In the genomic region with DNA sequence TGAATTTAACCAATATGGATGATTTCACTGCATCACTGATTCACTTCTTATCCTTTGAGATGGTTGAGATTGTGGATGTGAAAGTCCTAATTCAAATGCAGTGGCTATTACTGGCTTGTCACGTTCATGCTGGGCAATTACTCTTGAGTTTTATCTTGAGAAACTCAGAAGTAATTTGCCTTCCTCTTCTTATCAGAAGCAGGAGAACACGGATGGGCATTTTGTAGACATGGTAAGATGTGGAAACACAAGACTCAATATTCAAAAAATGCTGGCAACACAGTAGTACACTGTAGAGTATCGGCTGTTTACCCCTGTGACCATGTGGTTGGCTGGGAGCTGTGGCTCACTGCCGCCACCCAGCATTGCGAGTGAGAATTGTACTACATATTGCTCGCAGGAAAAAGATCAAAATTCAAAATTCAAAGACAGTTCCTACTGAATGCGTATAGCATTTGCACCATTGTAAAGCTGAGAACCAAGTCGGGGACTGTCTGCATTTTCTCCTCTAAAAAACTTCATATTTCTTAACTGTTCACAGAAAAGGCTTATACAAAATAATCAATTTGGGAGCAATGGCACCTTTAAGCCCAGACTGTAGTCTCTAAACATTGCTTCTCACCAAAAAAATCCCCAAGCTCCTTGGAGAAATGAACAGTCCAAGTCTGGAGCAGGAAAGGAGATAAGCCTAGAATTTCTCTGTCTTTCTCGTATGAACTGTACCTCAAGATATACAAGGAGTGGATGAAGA, we compare ENCODE assay signal across 8 cellular contexts.
A peak's percentile ranks its signal among the peaks of the same experiment; 100 is the strongest.
DNase-seq lines count a peak whose midpoint lies in the region; TF ChIP-seq lines count a peak whose summit lies in the region.

No MANE protein-coding gene starts in this region.

- H3K4me1 ChIP-seq in osteoblast (ENCODE audit: insufficient read depth, low read length) = no peaks in the 10 kb centered on the region

- peak overlapping the region; percentile 60 for H3K4me2 ChIP-seq in osteoblast (ENCODE audit: insufficient read depth, low read length)

- H3K79me2 ChIP-seq in osteoblast (ENCODE audit: insufficient read depth, low read length) = no peaks in the 10 kb centered on the region

- DNase-seq in NCI-H1436 (lab: John Stamatoyannopoulos, UW) = peak; percentile 8
- no peak for DNase-seq in NCI-H1436 treated with DMSO at 0.1 percent for 48 hours (lab: John Stamatoyannopoulos, UW)
- DNase-seq in GOT3 (lab: John Stamatoyannopoulos, UW) = peak; percentile 5
- DNase-seq in LoVo (ENCODE audit: low spot score) = peak; percentile 26
- peak; percentile 65 for DNase-seq in activated CD4-positive, alpha-beta T cell treated with anti-CD3 and anti-CD28 coated beads, Interleukin-2, amount 50 U/mL, for 1 hour
- no peak for DNase-seq in epithelial cell of proximal tubule (ENCODE audit: low read depth)
- DNase-seq in osteoblast (ENCODE audit: insufficient read length, low spot score, missing footprints) = peak; percentile 74
- no peak for DNase-seq in NCI-H1105 (lab: John Stamatoyannopoulos, UW)

- H2AFZ ChIP-seq in osteoblast (ENCODE audit: low read length) = peak overlapping the region; percentile 68

- no peaks in the 10 kb centered on the region for H3K36me3 ChIP-seq in osteoblast (ENCODE audit: insufficient read depth, low read length)

- H3K9me3 ChIP-seq in osteoblast (ENCODE audit: low read depth, low read length) = no peaks in the 10 kb centered on the region

- no peaks in the 10 kb centered on the region for H4K20me1 ChIP-seq in osteoblast (ENCODE audit: insufficient read depth, low read length)

- no peak overlapping the region for H3K27ac ChIP-seq in osteoblast (ENCODE audit: low read depth, low read length)

- H3K4me3 ChIP-seq in epithelial cell of proximal tubule (ENCODE audit: low read depth, low read length) (no peak overlapping the region), osteoblast (ENCODE audit: insufficient read depth, low read length) (no peak overlapping the region)

- TF ChIP-seq CTCF in epithelial cell of proximal tubule (conservative IDR thresholded peaks at IDR 0.05; ENCODE audit: low read depth, low read length) (peak; percentile 81), osteoblast (IDR thresholded peaks at IDR 0.05; ENCODE audit: extremely low read depth, low read depth, low read length) (peak; percentile 79)

- H3K27me3 ChIP-seq in osteoblast (ENCODE audit: insufficient read depth, low read length) = peaks cover 7% of the 10 kb centered on the region

Comparison
In these comparisons a context has a peak if more than half of its experiments do, and no peak if none do; other contexts are left out.
1. DNase-seq: peak in NCI-H1436 (single experiment), GOT3 (single experiment), LoVo (single experiment), activated CD4-positive, alpha-beta T cell treated with anti-CD3 and anti-CD28 coated beads, Interleukin-2, amount 50 U/mL, for 1 hour (single experiment) and osteoblast (single experiment); none in NCI-H1436 treated with DMSO at 0.1 percent for 48 hours (single experiment), epithelial cell of proximal tubule (single experiment) and NCI-H1105 (single experiment).